In genomic region chr10:66629976-66630375, GRCh38 we compare ENCODE assay signal across 16 cellular contexts.
"Had no signal": no experiment of that assay in that cellular context is flagged by ENCODE, and none has a peak within 500 bp of the region (broad histone marks: within the 10 kb centered on the region; RNA-seq: fewer than 3 reads in every experiment).

No MANE protein-coding gene starts in this region.

- H3K4me1 Mint-ChIP-seq: activated naive CD4-positive, alpha-beta T cell treated with anti-CD3 and anti-CD28 coated beads, Interleukin-2, amount 50 U/mL, for 24 hours; endodermal cell; T-helper 17 cell had no signal

- H3K9me3 Mint-ChIP-seq: endodermal cell, nephron progenitor cell had no signal

- ATAC-seq: stimulated activated naive CD8-positive, alpha-beta T cell treated with anti-CD3 and anti-CD28 coated beads, Interleukin-15, Interleukin-2, amounts not matched to agents 100 U/mL and 50 U/mL, for 24 hours; T-helper 17 cell had no signal

- H3K36me3 Mint-ChIP-seq: activated naive CD4-positive, alpha-beta T cell treated with anti-CD3 and anti-CD28 coated beads, Interleukin-2, amount 50 U/mL, for 24 hours had no signal

- H3K27me3 Mint-ChIP-seq: activated naive CD4-positive, alpha-beta T cell treated with anti-CD3 and anti-CD28 coated beads, Interleukin-2, amount 50 U/mL, for 24 hours; T-helper 17 cell had no signal

- H3K4me3 Mint-ChIP-seq: activated naive CD4-positive, alpha-beta T cell treated with anti-CD3 and anti-CD28 coated beads, Interleukin-2, amount 50 U/mL, for 24 hours; endodermal cell; nephron progenitor cell; T-helper 17 cell had no signal

- H3K27ac Mint-ChIP-seq: activated naive CD4-positive, alpha-beta T cell treated with anti-CD3 and anti-CD28 coated beads, Interleukin-2, amount 50 U/mL, for 24 hours; endodermal cell; nephron progenitor cell; T-helper 17 cell had no signal

- DNase-seq: activated CD4-positive, alpha-beta T cell treated with anti-CD3 and anti-CD28 coated beads, Interleukin-2, amount 50 U/mL, for 4 hours; activated gamma-delta T cell; adrenal gland; caudate nucleus; endodermal cell; hypothalamus; kidney; left ventricle myocardium inferior; nephron progenitor cell; occipital lobe; posterior cingulate gyrus; stimulated activated CD4-positive, alpha-beta T cell treated with anti-CD3 and anti-CD28 coated beads, Interleukin-2, amount 100 ng/mL, for 24 hours; stimulated activated naive CD8-positive, alpha-beta T cell treated with anti-CD3 and anti-CD28 coated beads, Interleukin-15, Interleukin-2, amounts not matched to agents 100 U/mL and 50 U/mL, for 24 hours; T-helper 17 cell; WERI-Rb-1 had no signal
